Comparison of ENCODE assay signal across 1 cellular context in genomic region chr2:28544405-28544914, GRCh38.
TF ChIP-seq lines count a peak whose summit lies in the region.

No MANE protein-coding gene starts in this region.

TF ChIP-seq in HepG2, 621 proteins besides CTCF, POLR2A, EP300 and RAD21 (continued from another document and continues in another):
- TF ChIP-seq IKZF5 (CRISPR knock-in tag; IDR thresholded peaks at IDR 0.05) (peak; percentile 47; the same call in 1 of the 2 replicates), ZFY (CRISPR knock-in tag; IDR thresholded peaks at IDR 0.05) (peak; percentile 18; the same call in 1 of the 2 replicates), ZNF292 (CRISPR knock-in tag; IDR thresholded peaks at IDR 0.05; ENCODE audit: borderline replicate concordance, low read depth) (peak; percentile 36; the same call in 1 of the 2 replicates), NCOA2 (CRISPR knock-in tag; IDR thresholded peaks at IDR 0.05) (peak; percentile 71), ZNF547 (CRISPR knock-in tag; IDR thresholded peaks at IDR 0.05) (peak; percentile 41; the same call in 1 of the 2 replicates), ZFX (CRISPR knock-in tag; IDR thresholded peaks at IDR 0.05; ENCODE audit: low read depth) (0 out of 2 replicates have a peak, but pooled peaks have one; percentile 9), ZNF549 (CRISPR knock-in tag; IDR thresholded peaks at IDR 0.05) (no peak), ZNF598 (CRISPR knock-in tag; IDR thresholded peaks at IDR 0.05; ENCODE audit: borderline replicate concordance) (0 out of 2 replicates have a peak, but pooled peaks have one; percentile 28), NR2F2 (IDR thresholded peaks at IDR 0.05; ENCODE audit: borderline replicate concordance, low read depth) (peak; percentile 74; the same call in 1 of the 2 replicates), TAF1 (CRISPR knock-in tag; IDR thresholded peaks at IDR 0.05) (peak; percentile 47; the same call in 1 of the 2 replicates), ZNF75D (CRISPR knock-in tag; IDR thresholded peaks at IDR 0.05; ENCODE audit: borderline replicate concordance) (peak; percentile 52; the same call in 1 of the 2 replicates), SOX5 (CRISPR knock-in tag; IDR thresholded peaks at IDR 0.05; ENCODE audit: borderline replicate concordance) (peak; percentile 82), ZNF484 (CRISPR knock-in tag; IDR thresholded peaks at IDR 0.05; ENCODE audit: borderline replicate concordance, low read depth) (no peak), ZNF883 (CRISPR knock-in tag; IDR thresholded peaks at IDR 0.05; ENCODE audit: not compliant biosample characterization) (peak; percentile 42), TFE3 (CRISPR knock-in tag; IDR thresholded peaks at IDR 0.05) (0 out of 2 replicates have a peak, but pooled peaks have one; percentile 16), TRIM22 (IDR thresholded peaks at IDR 0.05) (no peak), UBTF (CRISPR knock-in tag; IDR thresholded peaks at IDR 0.05) (peak; percentile 48; the same call in 1 of the 2 replicates), KDM2A (CRISPR knock-in tag; IDR thresholded peaks at IDR 0.05; ENCODE audit: borderline replicate concordance, low read depth) (peak; percentile 64), KDM6A (CRISPR knock-in tag; IDR thresholded peaks at IDR 0.05; ENCODE audit: low read depth) (0 out of 2 replicates have a peak, but pooled peaks have one; percentile 56), MXD3 (CRISPR knock-in tag; IDR thresholded peaks at IDR 0.05) (0 out of 2 replicates have a peak, but pooled peaks have one; percentile 23), SP1 (IDR thresholded peaks at IDR 0.05) (no peak), SP1 (CRISPR knock-in tag; IDR thresholded peaks at IDR 0.05) (0 out of 2 replicates have a peak, but pooled peaks have one; percentile 40), PAX8 (CRISPR knock-in tag; IDR thresholded peaks at IDR 0.05; ENCODE audit: borderline replicate concordance) (no peak), SP4 (CRISPR knock-in tag; IDR thresholded peaks at IDR 0.05) (0 out of 2 replicates have a peak, but pooled peaks have one; percentile 37), ZNF614 (CRISPR knock-in tag; IDR thresholded peaks at IDR 0.05; ENCODE audit: borderline replicate concordance) (0 out of 2 replicates have a peak, but pooled peaks have one; percentile 39), ETV5 (CRISPR knock-in tag; IDR thresholded peaks at IDR 0.05; ENCODE audit: borderline replicate concordance) (peak; percentile 79; the same call in 1 of the 2 replicates), KLF16 (CRISPR knock-in tag; IDR thresholded peaks at IDR 0.05) (0 out of 4 replicates have a peak, but pooled peaks of 1 of the 2 experiments have one; percentile 42), DMAP1 (CRISPR knock-in tag; IDR thresholded peaks at IDR 0.05) (peak; percentile 74), THAP11 (CRISPR knock-in tag; IDR thresholded peaks at IDR 0.05) (peak; percentile 37; the same call in 1 of the 2 replicates), ZNF281 (CRISPR knock-in tag; IDR thresholded peaks at IDR 0.05; ENCODE audit: borderline replicate concordance) (no peak), ARNT2 (CRISPR knock-in tag; IDR thresholded peaks at IDR 0.05; ENCODE audit: low read depth) (0 out of 2 replicates have a peak, but pooled peaks have one; percentile 34), GATAD2A (CRISPR knock-in tag; IDR thresholded peaks at IDR 0.05) (peak; percentile 77), STAT5B (CRISPR knock-in tag; IDR thresholded peaks at IDR 0.05) (peak; percentile 35; the same call in 1 of the 2 replicates), KLF11 (CRISPR knock-in tag; IDR thresholded peaks at IDR 0.05) (0 out of 2 replicates have a peak, but pooled peaks have one; percentile 10), ARID5B (CRISPR knock-in tag; IDR thresholded peaks at IDR 0.05) (peak; percentile 82), ZNF605 (CRISPR knock-in tag; IDR thresholded peaks at IDR 0.05) (no peak), RXRA (CRISPR knock-in tag; IDR thresholded peaks at IDR 0.05) (peak; percentile 93), RXRB (CRISPR knock-in tag; IDR thresholded peaks at IDR 0.05; ENCODE audit: borderline replicate concordance) (peak; percentile 75), CENPT (CRISPR knock-in tag; IDR thresholded peaks at IDR 0.05; ENCODE audit: low read depth) (no peak), FOSL2 (CRISPR knock-in tag; IDR thresholded peaks at IDR 0.05) (peak; percentile 51; the same call in 1 of the 2 replicates), ATRX (CRISPR knock-in tag; IDR thresholded peaks at IDR 0.05; ENCODE audit: borderline replicate concordance) (0 out of 2 replicates have a peak, but pooled peaks have one; percentile 53), ZBTB43 (CRISPR knock-in tag; conservative IDR thresholded peaks at IDR 0.05) (no peak), CBX5 (CRISPR knock-in tag; IDR thresholded peaks at IDR 0.05; ENCODE audit: borderline replicate concordance) (peak; percentile 77; the same call in 1 of the 2 replicates), ZBTB33 (CRISPR knock-in tag; IDR thresholded peaks at IDR 0.05) (0 out of 2 replicates have a peak, but pooled peaks have one; percentile 38), FOXO1 (CRISPR knock-in tag; IDR thresholded peaks at IDR 0.05) (0 out of 2 replicates have a peak, but pooled peaks have one; percentile 7), ZNF569 (CRISPR knock-in tag; IDR thresholded peaks at IDR 0.05; ENCODE audit: borderline replicate concordance) (no peak)
